ENCODE assay signal across 8 cellular contexts in the genomic region with DNA sequence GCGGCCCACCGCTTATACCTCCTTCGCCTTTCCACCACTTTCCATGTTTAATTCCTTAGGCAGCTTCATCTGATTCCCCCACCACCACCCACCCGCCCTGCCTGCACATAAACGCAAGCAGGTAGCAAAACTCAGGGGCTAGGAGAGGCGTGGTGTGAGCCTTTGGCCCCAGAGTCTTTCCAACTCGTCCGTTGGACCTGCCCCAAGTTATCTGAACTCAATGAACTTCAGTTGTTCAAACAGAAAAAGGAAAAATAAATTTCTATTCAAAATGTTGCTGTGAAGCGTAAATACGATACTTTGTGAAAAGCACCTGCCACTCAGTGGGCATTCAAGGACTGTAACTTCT. TPM values are rescaled to one million over a fixed set of nuclear protein-coding genes. Genes with fewer than 3 reads are reported as not detected.
DNase-seq lines count a peak whose midpoint lies in the region; ATAC-seq, FAIRE-seq and TF ChIP-seq lines count a peak whose summit lies in the region.

No MANE protein-coding gene starts in this region.

- H3K4me1 Mint-ChIP-seq in activated T-helper 17 cell treated with anti-CD3 and anti-CD28 coated beads, Interleukin-2, amount 50 U/mL, for 72 hours: peaks cover 5% of the 10 kb centered on the region
- peaks cover 2 to 8% of the 10 kb centered on the region in 2 donors for H3K4me1 Mint-ChIP-seq in stimulated activated naive B cell treated with anti-CD40 and anti-IgM and Interleukin-4, amounts not matched to agents 10 μg/mL and 1 μg/mL and 100 μg/mL, for 72 hours

- no peaks in the 10 kb centered on the region for H3K36me3 ChIP-seq in keratinocyte (ENCODE audit: control insufficient read depth in 2 of 2, extremely low read depth in 1 of 2, insufficient read depth in 2 of 2, low read length in 2 of 2)

- H3K27me3 ChIP-seq in keratinocyte (ENCODE audit: control insufficient read depth, extremely low read depth, insufficient read depth, low read length): peaks cover 25% of the 10 kb centered on the region

- no peaks in the 10 kb centered on the region for H3K9me3 Mint-ChIP-seq in activated T-helper 17 cell treated with anti-CD3 and anti-CD28 coated beads, Interleukin-2, amount 50 U/mL, for 72 hours
- H3K9me3 Mint-ChIP-seq in stimulated activated naive B cell treated with anti-CD40 and anti-IgM and Interleukin-4, amounts not matched to agents 10 μg/mL and 1 μg/mL and 100 μg/mL, for 72 hours: peaks cover 0 to 6% of the 10 kb centered on the region in 2 donors

- H3K79me2 ChIP-seq in keratinocyte (ENCODE audit: control insufficient read depth, insufficient read depth, low read length): no peaks in the 10 kb centered on the region

- H3K27ac Mint-ChIP-seq in activated T-helper 17 cell treated with anti-CD3 and anti-CD28 coated beads, Interleukin-2, amount 50 U/mL, for 72 hours: peak overlapping the region; percentile 95
- no peak overlapping the region for H3K27ac Mint-ChIP-seq in stimulated activated naive B cell treated with anti-CD40 and anti-IgM and Interleukin-4, amounts not matched to agents 10 μg/mL and 1 μg/mL and 100 μg/mL, for 72 hours

- peak overlapping the region; percentile 68 for H3K4me3 Mint-ChIP-seq in activated T-helper 17 cell treated with anti-CD3 and anti-CD28 coated beads, Interleukin-2, amount 50 U/mL, for 72 hours
- H3K4me3 Mint-ChIP-seq in stimulated activated naive B cell treated with anti-CD40 and anti-IgM and Interleukin-4, amounts not matched to agents 10 μg/mL and 1 μg/mL and 100 μg/mL, for 72 hours: peak overlapping the region; percentile 86 to 87

- peaks cover 7% of the 10 kb centered on the region for H3K4me1 ChIP-seq in keratinocyte (ENCODE audit: control insufficient read depth, extremely low read depth, insufficient read depth, low read length)

- peaks cover 12% of the 10 kb centered on the region for H3K27me3 Mint-ChIP-seq in activated T-helper 17 cell treated with anti-CD3 and anti-CD28 coated beads, Interleukin-2, amount 50 U/mL, for 72 hours
- H3K27me3 Mint-ChIP-seq in stimulated activated naive B cell treated with anti-CD40 and anti-IgM and Interleukin-4, amounts not matched to agents 10 μg/mL and 1 μg/mL and 100 μg/mL, for 72 hours: peaks cover 41 to 53% of the 10 kb centered on the region in 2 donors

- no peaks in the 10 kb centered on the region for H3K9me1 ChIP-seq in keratinocyte (ENCODE audit: control insufficient read depth, extremely low read depth, insufficient read depth, low read length)

- no peak for ATAC-seq in activated T-helper 17 cell treated with anti-CD3 and anti-CD28 coated beads, Interleukin-2, amount 50 U/mL, for 72 hours (replicated peaks)
- no peak for ATAC-seq in stimulated activated naive B cell treated with anti-CD40 and anti-IgM and Interleukin-4, amounts not matched to agents 10 μg/mL and 1 μg/mL and 100 μg/mL, for 72 hours (replicated peaks)
- no peak for ATAC-seq in HG02938 (IDR thresholded peaks at IDR 0.05; ENCODE audit: unreplicated experiment)

- H4K20me1 ChIP-seq in keratinocyte (ENCODE audit: control insufficient read depth, extremely low read depth, insufficient read depth, low read length): no peaks in the 10 kb centered on the region

- H3K4me2 ChIP-seq in keratinocyte (ENCODE audit: control insufficient read depth, extremely low read depth, insufficient read depth, low read depth, low read length): peak overlapping the region; percentile 79

- H3K4me3 ChIP-seq in keratinocyte (ENCODE audit: control insufficient read depth in 2 of 3, extremely low read depth in 1 of 3, insufficient read depth in 2 of 3, low read depth in 1 of 3, low read length in 3 of 3): no peak overlapping the region

- no peak for FAIRE-seq in keratinocyte (lab: Jason Lieb, UNC)

- no peaks in the 10 kb centered on the region for H3K36me3 Mint-ChIP-seq in activated T-helper 17 cell treated with anti-CD3 and anti-CD28 coated beads, Interleukin-2, amount 50 U/mL, for 72 hours (ENCODE audit: low read depth)
- H3K36me3 Mint-ChIP-seq in stimulated activated naive B cell treated with anti-CD40 and anti-IgM and Interleukin-4, amounts not matched to agents 10 μg/mL and 1 μg/mL and 100 μg/mL, for 72 hours: no peaks in the 10 kb centered on the region

- dilution Hi-C loops in keratinocyte (cut with MboI; ENCODE audit: extremely low pct_ligation_motif_present, low sequenced_read_pairs): no loop called here

- no peaks in the 10 kb centered on the region for H3K9me3 ChIP-seq in keratinocyte (ENCODE audit: control insufficient read depth, low read depth, low read length)

- no peak for TF ChIP-seq CTCF in keratinocyte (optimal IDR thresholded peaks at IDR 0.05 in 1 of 3, IDR thresholded peaks at IDR 0.05 in 1 of 3, conservative IDR thresholded peaks at IDR 0.05 in 1 of 3; ENCODE audit: extremely low read depth in 1 of 3, insufficient read depth in 2 of 3, low read length in 3 of 3)

- H3K27ac ChIP-seq in keratinocyte (ENCODE audit: control insufficient read depth, insufficient read depth, low read length): no peak overlapping the region

- DNase-seq in NCI-H748 (lab: John Stamatoyannopoulos, UW; ENCODE audit: unreplicated experiment) (peak; percentile 52), NCI-H748 treated with DMSO at 0.1 percent for 48 hours (lab: John Stamatoyannopoulos, UW) (no peak), keratinocyte (ENCODE audit: low read depth, low spot score) (no peak), NAMALWA (ENCODE audit: low spot score) (no peak), mesenteric fat pad (ENCODE audit: low spot score) (no peak)
- no peak for DNase-seq in stimulated activated naive B cell treated with anti-CD40 and anti-IgM and Interleukin-4, amounts not matched to agents 10 μg/mL and 1 μg/mL and 100 μg/mL, for 72 hours

- peak overlapping the region; percentile 59 for H2AFZ ChIP-seq in keratinocyte (ENCODE audit: control insufficient read depth, low read length)

- H3K9ac ChIP-seq in keratinocyte (ENCODE audit: control insufficient read depth, extremely low read depth, insufficient read depth, low read length): no peak overlapping the region

RNA-seq across cellular contexts. Expression of a gene that starts 0.8 kb away (rescaled TPM):
- total RNA-seq in activated T-helper 17 cell treated with anti-CD3 and anti-CD28 coated beads, Interleukin-2, amount 50 U/mL, for 72 hours: 1 to 10 TPM; 1.8 to 2.6 TPM
- polyA plus RNA-seq in keratinocyte: 1.0 to 1.6 TPM (median 1.4 TPM) in 3 replicates
- 0.84 TPM for polyA plus RNA-seq in keratinocyte (2011; ENCODE audit: low read depth)
- 0.64 and 0.66 TPM in 2 replicates for polyA plus RNA-seq in keratinocyte (2011; cell fraction: cytosol; rRNA removed)
- polyA plus RNA-seq in keratinocyte (2011; cell fraction: nucleus; rRNA removed): 1.7 and 1.9 TPM in 2 replicates
- 0.56 and 1.8 TPM in 2 replicates for polyA plus RNA-seq in keratinocyte (2012; ENCODE audit: low replicate concordance)
- 2.9 to 5.3 TPM (median 3.3 TPM) in 3 replicates for polyA minus RNA-seq in keratinocyte
- polyA minus RNA-seq in keratinocyte (2011; cell fraction: cytosol; rRNA and poly(A)+ RNA removed): 1.5 TPM
- 2.7 and 4.7 TPM in 2 replicates for polyA minus RNA-seq in keratinocyte (2011; cell fraction: nucleus; rRNA and poly(A)+ RNA removed)
- 12.0 TPM for total RNA-seq in mesenteric fat pad
